8 cellular contexts compared by ENCODE assay signal in genomic region chr4:153488719-153489384, GRCh38. TPM values are rescaled to one million over a fixed set of nuclear protein-coding genes. Genes with fewer than 3 reads are reported as not detected.
DNase-seq lines count a peak whose midpoint lies in the region; ATAC-seq and TF ChIP-seq lines count a peak whose summit lies in the region.

No MANE protein-coding gene starts in this region.

- H3K4me3 ChIP-seq in astrocyte of the spinal cord (ENCODE audit: low read depth, low read length) (no peak overlapping the region), mesenchymal stem cell (ENCODE audit: insufficient read depth in 1 of 2, low read depth in 1 of 2, low read length in 2 of 2) (peak overlapping the region in 1 of 2 experiments; percentile 49)

- H2BK12ac ChIP-seq in mesenchymal stem cell (ENCODE audit: low read length in 2 of 2): no peak overlapping the region

- H3K9me3 Mint-ChIP-seq in IgD-negative memory B cell: no peaks in the 10 kb centered on the region

- POLR2A ChIA-PET in GM10248 (lab: Yijun Ruan, JAX): interaction anchor here (0.7 to 2.3 kb wide), 4 partner anchors 9 to 23 kb away, joined by 3 to 11 read pairs (median 4); partner anchors contain the start of gene TMEM131L

- H4K91ac ChIP-seq in mesenchymal stem cell (ENCODE audit: low read length): no peak overlapping the region

- peaks cover 19% of the 10 kb centered on the region for H3K79me1 ChIP-seq in mesenchymal stem cell (replicated peaks; ENCODE audit: low read length, poor library complexity, severe bottlenecking)

- H2BK120ac ChIP-seq in mesenchymal stem cell (ENCODE audit: low read depth, low read length): no peak overlapping the region

- peak overlapping the region; percentile 68 for H3K9ac ChIP-seq in mesenchymal stem cell (ENCODE audit: low read length)

- peak overlapping the region; percentile 17 for H2AK5ac ChIP-seq in mesenchymal stem cell (ENCODE audit: low read length, severe bottlenecking)

- ATAC-seq in GM21526 (IDR thresholded peaks at IDR 0.05; ENCODE audit: low FRiP score, unreplicated experiment): peak; percentile 39

- no peak overlapping the region for H2AFZ ChIP-seq in mesenchymal stem cell (ENCODE audit: low read depth, low read length)

- no peak overlapping the region for H3K27ac ChIP-seq in mesenchymal stem cell (ENCODE audit: low read length, poor library complexity, severe bottlenecking)

- peaks cover 26% of the 10 kb centered on the region for H3K4me1 ChIP-seq in mesenchymal stem cell (ENCODE audit: control insufficient read depth, insufficient read depth, low read depth, low read length)

- WGBS in mesenchymal stem cell: 84% methylated on average over 18 of the region's 22 CpGs

- TF ChIP-seq CTCF in GM10248 (IDR thresholded peaks at IDR 0.05; ENCODE audit: control extremely low read depth, extremely low read depth, low read depth, missing control alignments) (no peak), astrocyte of the spinal cord (IDR thresholded peaks at IDR 0.05; ENCODE audit: low read depth, low read length) (no peak)

- H2BK5ac ChIP-seq in mesenchymal stem cell (ENCODE audit: low read depth, low read length, poor library complexity, severe bottlenecking): no peak overlapping the region

- peaks cover 3% of the 10 kb centered on the region for H3K36me3 Mint-ChIP-seq in IgD-negative memory B cell

- H3K27ac Mint-ChIP-seq in IgD-negative memory B cell: peak overlapping the region; percentile 87 to 96 (median 92)

- H3K14ac ChIP-seq in mesenchymal stem cell (ENCODE audit: low read length in 2 of 2): peak overlapping the region in 1 of 2 experiments; percentile 51

- H3K23ac ChIP-seq in mesenchymal stem cell (ENCODE audit: low read length in 2 of 2): no peak overlapping the region

- no peak overlapping the region for H4K8ac ChIP-seq in mesenchymal stem cell (ENCODE audit: low read length)

- H3K4me3 Mint-ChIP-seq in IgD-negative memory B cell: peak overlapping the region; percentile 80 to 94 (median 86)

- H2BK15ac ChIP-seq in mesenchymal stem cell (ENCODE audit: low read depth, poor library complexity, severe bottlenecking): no peak overlapping the region

- H3K18ac ChIP-seq in mesenchymal stem cell (ENCODE audit: low read depth in 1 of 2, low read length in 2 of 2): no peak overlapping the region

- peak overlapping the region; percentile 46 for H3K4me2 ChIP-seq in mesenchymal stem cell (ENCODE audit: low read length, poor library complexity, severe bottlenecking)

- peaks cover 60 to 76% (median 64%) of the 10 kb centered on the region in 3 donors for H3K4me1 Mint-ChIP-seq in IgD-negative memory B cell

- CTCF ChIA-PET in GM10248 (lab: Yijun Ruan, JAX): interaction anchor here (0.8 to 8.0 kb wide), 8 partner anchors 10 to 52 kb away, joined by 3 to 54 read pairs (median 4); partner anchors contain the start of gene TMEM131L

- peak; percentile 38 for DNase-seq in GM10248 (ENCODE audit: extremely low spot score)
- peak; percentile 35 for DNase-seq in astrocyte of the spinal cord (ENCODE audit: low read depth, low spot score)
- DNase-seq in mesenchymal stem cell: no peak
- DNase-seq in cerebellar cortex (ENCODE audit: low spot score): no peak
- no peak for DNase-seq in NCI-H2171 treated with DMSO at 0.1 percent for 48 hours (lab: John Stamatoyannopoulos, UW)
- no peak for DNase-seq in activated gamma-delta T cell (lab: John Stamatoyannopoulos, UW)

- H3K36me3 ChIP-seq in mesenchymal stem cell (ENCODE audit: control insufficient read depth in 1 of 2, insufficient read depth in 2 of 2, low read depth in 1 of 2, low read length in 2 of 2): no peaks in the 10 kb centered on the region

- no peak overlapping the region for H3K4ac ChIP-seq in mesenchymal stem cell (ENCODE audit: low read depth in 1 of 2, low read length in 2 of 2)

- no peaks in the 10 kb centered on the region for H3K27me3 Mint-ChIP-seq in IgD-negative memory B cell

- no peaks in the 10 kb centered on the region for H3K27me3 ChIP-seq in mesenchymal stem cell (ENCODE audit: control insufficient read depth in 1 of 2, insufficient read depth in 1 of 2, low read length in 2 of 2)

- H3K9me3 ChIP-seq in mesenchymal stem cell (ENCODE audit: control insufficient read depth, low read length): no peaks in the 10 kb centered on the region

- in situ Hi-C loops in astrocyte of the spinal cord (cut with HindIII; ENCODE audit: low sequenced_read_pairs): no loop called here

RNA-seq across cellular contexts. Expression of gene TMEM131L, which starts 22.7 kb away (rescaled TPM):
- polyA plus RNA-seq in IgD-negative memory B cell: 48.4 TPM
- polyA plus RNA-seq in mesenchymal stem cell (2013, experiment 1 of 2): 3.8 TPM
- 3.5 TPM for polyA plus RNA-seq in mesenchymal stem cell (2013, experiment 2 of 2)

Comparison
In these comparisons a context has a peak if more than half of its experiments do, and no peak if none do; other contexts are left out.
1. DNase-seq: peak in GM10248 (single experiment) and astrocyte of the spinal cord (single experiment); none in mesenchymal stem cell (single experiment), cerebellar cortex (single experiment), NCI-H2171 treated with DMSO at 0.1 percent for 48 hours (single experiment) and activated gamma-delta T cell (single experiment).